8 cellular contexts compared by ENCODE assay signal in the genomic region with DNA sequence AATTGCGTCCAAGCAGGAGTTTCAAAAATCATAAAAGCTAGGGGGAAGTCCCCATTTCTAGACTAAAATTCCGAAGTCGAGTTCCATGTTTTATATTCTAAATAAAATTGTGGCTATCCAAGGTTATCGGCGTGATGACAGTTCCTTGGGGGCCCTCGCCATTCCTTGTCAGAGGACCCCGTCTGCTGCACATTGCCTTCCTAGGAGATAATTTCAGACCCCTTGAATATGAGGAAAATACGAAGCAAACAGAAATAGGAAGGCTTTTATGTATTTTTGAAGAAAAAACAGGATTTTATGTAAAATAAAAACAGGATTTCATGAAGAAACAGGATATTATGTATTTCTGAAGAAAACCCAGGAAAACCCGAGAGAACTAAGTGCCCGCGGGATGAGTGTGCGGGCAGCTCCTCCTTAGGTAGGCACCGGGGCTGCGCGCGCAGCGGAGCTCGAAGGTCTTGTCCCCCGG. TPM values are rescaled to one million over a fixed set of nuclear protein-coding genes. Genes with fewer than 3 reads are reported as not detected.
A peak's percentile ranks its signal among the peaks of the same experiment; 100 is the strongest.
DNase-seq lines count a peak whose midpoint lies in the region; ATAC-seq and TF ChIP-seq lines count a peak whose summit lies in the region.

No MANE protein-coding gene starts in this region.

- CTCF ChIA-PET in AG04449 (lab: Yijun Ruan, JAX) = interaction anchor here (1.3 to 1.5 kb wide), 4 partner anchors 29 to 221 kb away, joined by 3 to 5 read pairs (median 4); partner anchors contain the start of genes PJVK and PRKRA

- TF ChIP-seq CTCF in AG04449 (IDR thresholded peaks at IDR 0.05; ENCODE audit: insufficient read depth, low read length, missing control alignments) = no peak

- H3K4me1 ChIP-seq in mucosa of stomach (ENCODE audit: control insufficient read depth, insufficient read depth, low read length) = peaks cover 43% of the 10 kb centered on the region

- peak overlapping the region; percentile 96 for H3K27ac Mint-ChIP-seq in central memory CD8-positive, alpha-beta T cell (ENCODE audit: low read depth)

- H3K9me3 ChIP-seq in mucosa of stomach (ENCODE audit: control insufficient read depth, low read length) = no peaks in the 10 kb centered on the region

- peak overlapping the region; percentile 81 for H3K4me3 ChIP-seq in AG04449 (ENCODE audit: low read depth, low read length)
- peak overlapping the region; percentile 71 for H3K4me3 ChIP-seq in Jurkat, Clone E6-1 (ENCODE audit: low read length)
- peak overlapping the region; percentile 60 for H3K4me3 ChIP-seq in mucosa of stomach (ENCODE audit: low read length)

- no peak for DNase-seq in AG04449 (ENCODE audit: low read depth, low spot score)
- DNase-seq in Jurkat, Clone E6-1 (ENCODE audit: low read depth, low spot score) = no peak
- DNase-seq in central memory CD8-positive, alpha-beta T cell (ENCODE audit: low spot score in 2 of 2) = no peak
- no peak for DNase-seq in NCI-H345 treated with DMSO at 0.1 percent for 48 hours (lab: John Stamatoyannopoulos, UW; ENCODE audit: unreplicated experiment)

- peak overlapping the region; percentile 83 for H3K9ac ChIP-seq in mucosa of stomach (ENCODE audit: low read length)

- no peak for TF ChIP-seq POLR2A in GM18505 (IDR thresholded peaks at IDR 0.05; ENCODE audit: borderline replicate concordance, extremely low read depth, insufficient read depth, insufficient read length)

- peak overlapping the region; percentile 99 for H3K4me3 Mint-ChIP-seq in central memory CD8-positive, alpha-beta T cell

- no peaks in the 10 kb centered on the region for H3K27me3 Mint-ChIP-seq in central memory CD8-positive, alpha-beta T cell

- H3K9me3 Mint-ChIP-seq in central memory CD8-positive, alpha-beta T cell = no peaks in the 10 kb centered on the region

- POLR2A ChIA-PET in AG04449 (lab: Yijun Ruan, JAX) = interaction anchor here (0.6 to 2.1 kb wide), 2 partner anchors 24 to 29 kb away, joined by 3 to 9 read pairs; partner anchors contain the start of genes PJVK and PRKRA

- no peaks in the 10 kb centered on the region for H3K27me3 ChIP-seq in mucosa of stomach (ENCODE audit: control insufficient read depth, insufficient read depth, low read length)

- H3K36me3 ChIP-seq in mucosa of stomach (ENCODE audit: control insufficient read depth, insufficient read depth, low read length) = no peaks in the 10 kb centered on the region

- ATAC-seq in central memory CD8-positive, alpha-beta T cell (replicated peaks; ENCODE audit: extremely low read depth, poor library complexity, severe bottlenecking) = no peak
- ATAC-seq in HG02970 (IDR thresholded peaks at IDR 0.05; ENCODE audit: low FRiP score, unreplicated experiment) = no peak
- ATAC-seq in HG02981 (IDR thresholded peaks at IDR 0.05; ENCODE audit: unreplicated experiment) = no peak
- no peak for ATAC-seq in GM18505 (IDR thresholded peaks at IDR 0.05; ENCODE audit: unreplicated experiment)

- H3K4me1 Mint-ChIP-seq in central memory CD8-positive, alpha-beta T cell = peaks cover 37% of the 10 kb centered on the region

- H3K36me3 Mint-ChIP-seq in central memory CD8-positive, alpha-beta T cell (ENCODE audit: insufficient read depth) = peaks cover 17% of the 10 kb centered on the region

RNA-seq across cellular contexts. Expression of gene PLEKHA3, which starts 0.5 kb away (rescaled TPM):
- polyA plus RNA-seq in Jurkat, Clone E6-1 (2012; ENCODE audit: insufficient read depth, insufficient read length) = 23.1 TPM

RNA-seq across cellular contexts. Expression of gene FKBP7, which starts 1.4 kb away (rescaled TPM):
- polyA plus RNA-seq in Jurkat, Clone E6-1 (2012; ENCODE audit: insufficient read depth, insufficient read length) = 17.7 TPM

RNA-seq across cellular contexts. Expression of gene PJVK, which starts 28.6 kb away (rescaled TPM):
- 2.0 TPM for polyA plus RNA-seq in Jurkat, Clone E6-1 (2012; ENCODE audit: insufficient read depth, insufficient read length)

RNA-seq across cellular contexts. Expression of gene PRKRA, which starts 28.8 kb away (rescaled TPM):
- 68.7 TPM for polyA plus RNA-seq in Jurkat, Clone E6-1 (2012; ENCODE audit: insufficient read depth, insufficient read length)
